In genomic region chr13:111204438-111205177, GRCh38 we compare ENCODE assay signal across 8 cellular contexts.
DNase-seq lines count a peak whose midpoint lies in the region; ATAC-seq, FAIRE-seq and TF ChIP-seq lines count a peak whose summit lies in the region.

No MANE protein-coding gene starts in this region.

- no peak for FAIRE-seq in bronchial epithelial cell (lab: Jason Lieb, UNC)

- H3K4me1 ChIP-seq in right lobe of liver: peaks cover 0 to 24% (median 4%) of the 10 kb centered on the region in 4 donors

- POLR2A ChIA-PET in activated CD4-positive, alpha-beta T cell treated with anti-CD3 and anti-CD28 coated beads for 36 hours (lab: Charles Lee): no interaction called here

- TF ChIP-seq POLR2A in right lobe of liver (IDR thresholded peaks at IDR 0.05): no peak

- TF ChIP-seq CTCF in bronchial epithelial cell (IDR thresholded peaks at IDR 0.05; ENCODE audit: insufficient read depth, low read length, severe bottlenecking) (no peak), right lobe of liver (IDR thresholded peaks at IDR 0.05) (no peak), type B pancreatic cell (conservative IDR thresholded peaks at IDR 0.05) (no peak)

- H3K4me3 ChIP-seq in bronchial epithelial cell (ENCODE audit: low read depth, low read length) (no peak overlapping the region), right lobe of liver (no peak overlapping the region)

- DNase-seq in activated CD4-positive, alpha-beta T cell treated with anti-CD3 and anti-CD28 coated beads for 36 hours: no peak
- no peak for DNase-seq in activated CD4-positive, alpha-beta T cell treated with anti-CD3 and anti-CD28 coated beads for 4 hours
- DNase-seq in bronchial epithelial cell (ENCODE audit: low read depth): peak; percentile 46
- no peak for DNase-seq in right lobe of liver
- no peak for DNase-seq in type B pancreatic cell (ENCODE audit: extremely low spot score, unreplicated experiment)
- DNase-seq in DMS114 treated with DMSO at 0.1 percent for 48 hours (lab: John Stamatoyannopoulos, UW; ENCODE audit: unreplicated experiment): no peak
- no peak for DNase-seq in AML-193 (lab: John Stamatoyannopoulos, UW)

- CTCF ChIA-PET in activated CD4-positive, alpha-beta T cell treated with anti-CD3 and anti-CD28 coated beads for 36 hours (lab: Charles Lee): interaction anchor here (1.6 kb wide), 1 partner anchor 24 kb away, joined by 4 read pairs; no protein-coding TSS in a partner anchor

- ATAC-seq in activated CD4-positive, alpha-beta T cell treated with anti-CD3 and anti-CD28 coated beads for 36 hours: no peak
- ATAC-seq in right lobe of liver (peak; percentile 44 to 65 (median 51)), GM21576 (IDR thresholded peaks at IDR 0.05; ENCODE audit: unreplicated experiment) (no peak)

- intact Hi-C loops in activated CD4-positive, alpha-beta T cell treated with anti-CD3 and anti-CD28 coated beads for 36 hours (cut with DNase I, micrococcal nuclease): no loop called here
- intact Hi-C loops in right lobe of liver (cut with DNase I): no loop called here

- H3K27me3 ChIP-seq in bronchial epithelial cell (ENCODE audit: control insufficient read depth, insufficient read depth, low read length) (no peaks in the 10 kb centered on the region), right lobe of liver (no peaks in the 10 kb centered on the region)

- peak overlapping the region; percentile 48 for H3K27ac Mint-ChIP-seq in activated CD4-positive, alpha-beta T cell treated with anti-CD3 and anti-CD28 coated beads for 36 hours
- peak overlapping the region; percentile 92 for H3K27ac Mint-ChIP-seq in type B pancreatic cell

- H3K36me3 Mint-ChIP-seq in activated CD4-positive, alpha-beta T cell treated with anti-CD3 and anti-CD28 coated beads for 36 hours (ENCODE audit: low read depth): peaks cover 19% of the 10 kb centered on the region
- H3K36me3 Mint-ChIP-seq in type B pancreatic cell: peaks cover 11% of the 10 kb centered on the region

- WGBS in right lobe of liver (ENCODE audit: insufficient coverage, low coverage, low lambda C conversion rate, missing lambda C conversion rate): 45% methylated on average over 15 of the region's 16 CpGs

- H3K4me1 Mint-ChIP-seq in activated CD4-positive, alpha-beta T cell treated with anti-CD3 and anti-CD28 coated beads for 36 hours: peaks cover 67% of the 10 kb centered on the region
- H3K4me1 Mint-ChIP-seq in type B pancreatic cell (ENCODE audit: unreplicated experiment): peaks cover 67% of the 10 kb centered on the region

- H3K36me3 ChIP-seq in bronchial epithelial cell (ENCODE audit: control insufficient read depth, insufficient read depth, low read length) (no peaks in the 10 kb centered on the region), right lobe of liver (no peaks in the 10 kb centered on the region)

- no peaks in the 10 kb centered on the region for H3K27me3 Mint-ChIP-seq in activated CD4-positive, alpha-beta T cell treated with anti-CD3 and anti-CD28 coated beads for 36 hours
- no peaks in the 10 kb centered on the region for H3K27me3 Mint-ChIP-seq in type B pancreatic cell

- H3K27ac ChIP-seq in right lobe of liver: peak overlapping the region in 1 of 3 donors; percentile 24

- H3K9me3 Mint-ChIP-seq in activated CD4-positive, alpha-beta T cell treated with anti-CD3 and anti-CD28 coated beads for 36 hours (ENCODE audit: low read depth): no peaks in the 10 kb centered on the region
- peaks cover 4% of the 10 kb centered on the region for H3K9me3 Mint-ChIP-seq in type B pancreatic cell

- no peak overlapping the region for H3K4me3 Mint-ChIP-seq in activated CD4-positive, alpha-beta T cell treated with anti-CD3 and anti-CD28 coated beads for 36 hours
- peak overlapping the region; percentile 86 for H3K4me3 Mint-ChIP-seq in type B pancreatic cell

- no peaks in the 10 kb centered on the region for H3K9me3 ChIP-seq in right lobe of liver

Comparison
In these comparisons a context has a peak if more than half of its experiments do, and no peak if none do; other contexts are left out.
1. ATAC-seq: peak in right lobe of liver (4 of 4); none in activated CD4-positive, alpha-beta T cell treated with anti-CD3 and anti-CD28 coated beads for 36 hours (single experiment) and GM21576 (single experiment).